ENCODE assay signal across 15 cellular contexts in genomic region chr2:136065907-136066306, GRCh38. TPM values are rescaled to one million over a fixed set of nuclear protein-coding genes. Genes with fewer than 3 reads are reported as not detected.
DNase-seq lines count a peak whose midpoint lies in the region; ATAC-seq, FAIRE-seq and TF ChIP-seq lines count a peak whose summit lies in the region.
"Had no signal": no experiment of that assay in that cellular context is flagged by ENCODE, and none has a peak within 500 bp of the region (broad histone marks: within the 10 kb centered on the region; RNA-seq: fewer than 3 reads in every experiment).

No MANE protein-coding gene starts in this region.

- H3K27me3 Mint-ChIP-seq in activated naive CD4-positive, alpha-beta T cell treated with anti-CD3 and anti-CD28 coated beads, Interleukin-2, amount 10 ng/mL, durations not matched to agents 7 days and 5 days = no peaks in the 10 kb centered on the region
- H3K27me3 Mint-ChIP-seq in activated CD8-positive, alpha-beta memory T cell treated with anti-CD3 and anti-CD28 coated beads, Interleukin-2, amount 10 ng/mL, durations not matched to agents 7 days and 5 days = no peaks in the 10 kb centered on the region
- H3K27me3 Mint-ChIP-seq: stimulated activated naive CD8-positive, alpha-beta T cell treated with anti-CD3 and anti-CD28 coated beads, Interleukin-15, amount 100 ng/mL, for 72 hours had no signal

- intact Hi-C loops in left ventricle myocardium superior (cut with micrococcal nuclease) = no loop called here

- DNase-seq in A549 (ENCODE audit: low read depth in 1 of 2, low spot score in 1 of 2) = no peak
- no peak for DNase-seq in tibial nerve (ENCODE audit: low spot score in 2 of 2)
- no peak for DNase-seq in left ventricle myocardium superior
- DNase-seq in activated naive CD4-positive, alpha-beta T cell treated with anti-CD3 and anti-CD28 coated beads, Interleukin-2, amount 10 ng/mL, durations not matched to agents 7 days and 5 days = no peak
- DNase-seq in activated CD8-positive, alpha-beta memory T cell treated with anti-CD3 and anti-CD28 coated beads, Interleukin-2, amount 10 ng/mL, durations not matched to agents 7 days and 5 days = no peak
- DNase-seq: activated naive CD4-positive, alpha-beta T cell; NCI-H446 treated with DMSO at 0.1 percent for 48 hours; occipital lobe; SIG-M5; stimulated activated CD4-positive, alpha-beta T cell treated with anti-CD3 and anti-CD28 coated beads, Interleukin-1b, Interleukin-23, amount 100 ng/mL, for 48 hours; stimulated activated naive CD8-positive, alpha-beta T cell treated with anti-CD3 and anti-CD28 coated beads, Interleukin-15, amount 100 ng/mL, for 72 hours had no signal

- H3K4me3 Mint-ChIP-seq in activated naive CD4-positive, alpha-beta T cell treated with anti-CD3 and anti-CD28 coated beads, Interleukin-2, amount 10 ng/mL, durations not matched to agents 7 days and 5 days = no peak overlapping the region
- no peak overlapping the region for H3K4me3 Mint-ChIP-seq in activated CD8-positive, alpha-beta memory T cell treated with anti-CD3 and anti-CD28 coated beads, Interleukin-2, amount 10 ng/mL, durations not matched to agents 7 days and 5 days

- TF ChIP-seq RAD21 in A549 (conservative IDR thresholded peaks at IDR 0.05 in 1 of 2, IDR thresholded peaks at IDR 0.05 in 1 of 2) = no peak

- peaks cover 20% of the 10 kb centered on the region for H3K36me3 Mint-ChIP-seq in activated naive CD4-positive, alpha-beta T cell treated with anti-CD3 and anti-CD28 coated beads, Interleukin-2, amount 10 ng/mL, durations not matched to agents 7 days and 5 days
- H3K36me3 Mint-ChIP-seq in activated CD8-positive, alpha-beta memory T cell treated with anti-CD3 and anti-CD28 coated beads, Interleukin-2, amount 10 ng/mL, durations not matched to agents 7 days and 5 days = peaks cover 18% of the 10 kb centered on the region

- H3K27ac ChIP-seq in A549 = no peak overlapping the region; a peak in 1 of 6 replicates
- no peak overlapping the region for H3K27ac ChIP-seq in tibial nerve

- POLR2A ChIA-PET in A549 (lab: Yijun Ruan, JAX) = no interaction called here

- FAIRE-seq in A549 (lab: Jason Lieb, UNC) = no peak

- WGBS in A549 (ENCODE audit: missing lambda C conversion rate) = 19% methylated on average over 3 of the region's 3 CpGs
- WGBS in tibial nerve, 2 donors = 75 to 80% methylated on average over 3 of the region's 3 CpGs

- H3K27ac Mint-ChIP-seq in activated naive CD4-positive, alpha-beta T cell treated with anti-CD3 and anti-CD28 coated beads, Interleukin-2, amount 10 ng/mL, durations not matched to agents 7 days and 5 days = no peak overlapping the region
- no peak overlapping the region for H3K27ac Mint-ChIP-seq in activated CD8-positive, alpha-beta memory T cell treated with anti-CD3 and anti-CD28 coated beads, Interleukin-2, amount 10 ng/mL, durations not matched to agents 7 days and 5 days

- H3K4me1 ChIP-seq in A549 (peaks cover 9% of the 10 kb centered on the region; the same call in 1 of the 3 replicates), tibial nerve (no peaks in the 10 kb centered on the region)

- TF ChIP-seq CTCF in A549 (IDR thresholded peaks at IDR 0.05) (no peak), tibial nerve (IDR thresholded peaks at IDR 0.05) (no peak)

- CTCF ChIA-PET in A549 (lab: Yijun Ruan, JAX) = no interaction called here
- CTCF ChIA-PET in activated naive CD4-positive, alpha-beta T cell treated with anti-CD3 and anti-CD28 coated beads, Interleukin-2, amount 10 ng/mL, durations not matched to agents 7 days and 5 days (lab: Charles Lee) = no interaction called here
- CTCF ChIA-PET in activated CD8-positive, alpha-beta memory T cell treated with anti-CD3 and anti-CD28 coated beads, Interleukin-2, amount 10 ng/mL, durations not matched to agents 7 days and 5 days (lab: Charles Lee) = no interaction called here

- no peaks in the 10 kb centered on the region for H3K9me3 ChIP-seq in A549
- no peaks in the 10 kb centered on the region for H3K9me3 ChIP-seq in tibial nerve

- peak overlapping the region; percentile 32; the same call in 2 of the 3 replicates for H3K4me2 ChIP-seq in A549

- H3K4me3 ChIP-seq in A549 (no peak overlapping the region), tibial nerve (no peak overlapping the region)

- H3K36me3 ChIP-seq in tibial nerve = no peaks in the 10 kb centered on the region

- peak in 1 of 2 experiments; percentile 30; a peak in 1 of 6 replicates for ATAC-seq in A549
- peak; percentile 90 for ATAC-seq in GM18909 (IDR thresholded peaks at IDR 0.05; ENCODE audit: poor library complexity, unreplicated experiment)
- ATAC-seq in HG02571 (IDR thresholded peaks at IDR 0.05; ENCODE audit: unreplicated experiment) = peak; percentile 61
- ATAC-seq in HG03571 (IDR thresholded peaks at IDR 0.05; ENCODE audit: unreplicated experiment) = peak; percentile 72
- ATAC-seq in left ventricle myocardium superior = no peak
- no peak for ATAC-seq in activated CD8-positive, alpha-beta memory T cell treated with anti-CD3 and anti-CD28 coated beads, Interleukin-2, amount 10 ng/mL, durations not matched to agents 7 days and 5 days

- H3K4me1 Mint-ChIP-seq in activated naive CD4-positive, alpha-beta T cell treated with anti-CD3 and anti-CD28 coated beads, Interleukin-2, amount 10 ng/mL, durations not matched to agents 7 days and 5 days = peaks cover 81% of the 10 kb centered on the region
- peaks cover 42% of the 10 kb centered on the region for H3K4me1 Mint-ChIP-seq in activated CD8-positive, alpha-beta memory T cell treated with anti-CD3 and anti-CD28 coated beads, Interleukin-2, amount 10 ng/mL, durations not matched to agents 7 days and 5 days

- peaks cover 18% of the 10 kb centered on the region for H3K9me3 Mint-ChIP-seq in activated naive CD4-positive, alpha-beta T cell treated with anti-CD3 and anti-CD28 coated beads, Interleukin-2, amount 10 ng/mL, durations not matched to agents 7 days and 5 days
- peaks cover 14% of the 10 kb centered on the region for H3K9me3 Mint-ChIP-seq in activated CD8-positive, alpha-beta memory T cell treated with anti-CD3 and anti-CD28 coated beads, Interleukin-2, amount 10 ng/mL, durations not matched to agents 7 days and 5 days (ENCODE audit: low read depth)

- H3K27me3 ChIP-seq in tibial nerve = no peaks in the 10 kb centered on the region

- TF ChIP-seq POLR2A in A549 (IDR thresholded peaks at IDR 0.05; ENCODE audit: low read length) (no peak), tibial nerve (IDR thresholded peaks at IDR 0.05) (no peak)

- no peak for TF ChIP-seq EP300 in A549 (IDR thresholded peaks at IDR 0.05)
- no peak for TF ChIP-seq EP300 in tibial nerve (IDR thresholded peaks at IDR 0.05)

TF ChIP-seq in A549, 52 proteins besides CTCF, POLR2A, EP300 and RAD21:
- TF ChIP-seq PBX3 (IDR thresholded peaks at IDR 0.05) (no peak), HOXB13 (CRISPR knock-in tag; IDR thresholded peaks at IDR 0.05; ENCODE audit: low read depth) (no peak), CHD2 (IDR thresholded peaks at IDR 0.05; ENCODE audit: low read length, partially characterized antibody) (no peak), ZFP36 (IDR thresholded peaks at IDR 0.05; ENCODE audit: borderline replicate concordance, partially characterized antibody) (no peak), MYC (IDR thresholded peaks at IDR 0.05; ENCODE audit: borderline replicate concordance, low read length) (no peak), ATOH8 (CRISPR knock-in tag; IDR thresholded peaks at IDR 0.05; ENCODE audit: low read depth) (no peak), TP53 (CRISPR knock-in tag; IDR thresholded peaks at IDR 0.05) (no peak), EHMT2 (IDR thresholded peaks at IDR 0.05; ENCODE audit: low read depth) (no peak), HOXA7 (CRISPR knock-in tag; IDR thresholded peaks at IDR 0.05) (no peak), ELK1 (IDR thresholded peaks at IDR 0.05; ENCODE audit: low read depth, low read length) (no peak), ZSCAN20 (CRISPR knock-in tag; IDR thresholded peaks at IDR 0.05) (no peak)

RNA-seq across cellular contexts. Expression of gene CXCR4, which starts 52.0 kb away (rescaled TPM):
- polyA plus RNA-seq in A549 (2011; rRNA removed) = 0.16 and 0.61 TPM in 2 replicates
- polyA plus RNA-seq in A549 (2012; cell fraction: cytosol; rRNA removed) = 0.13 and 0.22 TPM in 2 replicates
- polyA plus RNA-seq in A549 (2012; cell fraction: nucleus; rRNA removed) = 0.20 and 0.47 TPM in 2 replicates
- 0.09 to 0.12 TPM (median 0.12 TPM) in 3 replicates for polyA plus RNA-seq in A549 (2017; fragmentation: RNase III; extraction: RNeasy Plus Mini Kit Qiagen cat#74134 plus additional on column Dnase treatment)
- polyA minus RNA-seq in A549 (2011; rRNA and poly(A)+ RNA removed) = 0.45 and 0.73 TPM in 2 replicates
- 10 to 100 TPM; 21.3 to 38.5 (median 31.9) TPM for total RNA-seq in tibial nerve
- 3.6 TPM for total RNA-seq in left ventricle myocardium superior
- total RNA-seq in activated CD8-positive, alpha-beta memory T cell treated with anti-CD3 and anti-CD28 coated beads, Interleukin-2, amount 10 ng/mL, durations not matched to agents 7 days and 5 days = 100 to 1,000 TPM; 133 to 160 TPM
- total RNA-seq: LHCN-M2 had no signal

Comparison
In these comparisons a context has a peak if more than half of its experiments do, and no peak if none do; other contexts are left out.
1. ATAC-seq: peak in GM18909 (single experiment), HG02571 (single experiment) and HG03571 (single experiment); none in left ventricle myocardium superior (single experiment) and activated CD8-positive, alpha-beta memory T cell treated with anti-CD3 and anti-CD28 coated beads, Interleukin-2, amount 10 ng/mL, durations not matched to agents 7 days and 5 days (single experiment).